Comparison of ENCODE assay signal across 1 cellular context in the genomic region with DNA sequence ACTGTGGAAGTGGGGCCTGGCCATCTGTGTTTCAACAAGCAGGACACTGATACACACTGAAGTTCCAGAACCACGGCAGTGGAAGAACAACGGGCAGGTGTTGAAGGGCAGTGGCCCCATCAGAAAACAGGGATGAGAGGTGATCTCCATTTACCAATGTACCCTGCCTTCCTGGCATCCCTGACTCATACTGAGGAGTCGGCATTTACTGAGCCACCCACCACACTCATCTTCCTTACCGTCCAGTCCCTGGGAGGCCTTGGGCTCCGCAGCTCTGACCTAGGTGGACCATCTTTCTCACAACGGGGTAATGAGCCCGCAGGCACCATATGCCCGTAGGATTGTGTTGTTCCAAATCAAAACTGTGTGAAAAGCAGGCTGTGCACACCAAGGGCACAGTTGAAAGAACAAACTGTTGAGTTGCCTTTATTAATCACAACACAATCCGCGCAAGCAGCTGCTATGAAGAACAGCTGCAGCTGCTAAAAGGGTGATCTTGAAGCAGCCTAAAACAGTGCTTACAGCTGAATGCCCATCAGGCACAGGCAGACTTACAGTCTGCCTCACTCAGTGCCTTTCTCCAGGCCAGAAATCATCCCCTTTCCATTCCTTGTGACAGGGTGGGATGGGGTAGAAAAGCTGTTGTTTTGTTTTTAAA.
TF ChIP-seq lines count a peak whose summit lies in the region.

No MANE protein-coding gene starts in this region.

TF ChIP-seq in WTC11, 78 proteins besides CTCF, POLR2A, EP300 and RAD21:
- TF ChIP-seq GTF2I (CRISPR knock-in tag; conservative IDR thresholded peaks at IDR 0.05), result no peak
- TF ChIP-seq, protein P1, sequence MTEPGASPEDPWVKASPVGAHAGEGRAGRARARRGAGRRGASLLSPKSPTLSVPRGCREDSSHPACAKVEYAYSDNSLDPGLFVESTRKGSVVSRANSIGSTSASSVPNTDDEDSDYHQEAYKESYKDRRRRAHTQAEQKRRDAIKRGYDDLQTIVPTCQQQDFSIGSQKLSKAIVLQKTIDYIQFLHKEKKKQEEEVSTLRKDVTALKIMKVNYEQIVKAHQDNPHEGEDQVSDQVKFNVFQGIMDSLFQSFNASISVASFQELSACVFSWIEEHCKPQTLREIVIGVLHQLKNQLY (CRISPR knock-in tag; IDR thresholded peaks at IDR 0.05), result no peak
- TF ChIP-seq, protein P2, sequence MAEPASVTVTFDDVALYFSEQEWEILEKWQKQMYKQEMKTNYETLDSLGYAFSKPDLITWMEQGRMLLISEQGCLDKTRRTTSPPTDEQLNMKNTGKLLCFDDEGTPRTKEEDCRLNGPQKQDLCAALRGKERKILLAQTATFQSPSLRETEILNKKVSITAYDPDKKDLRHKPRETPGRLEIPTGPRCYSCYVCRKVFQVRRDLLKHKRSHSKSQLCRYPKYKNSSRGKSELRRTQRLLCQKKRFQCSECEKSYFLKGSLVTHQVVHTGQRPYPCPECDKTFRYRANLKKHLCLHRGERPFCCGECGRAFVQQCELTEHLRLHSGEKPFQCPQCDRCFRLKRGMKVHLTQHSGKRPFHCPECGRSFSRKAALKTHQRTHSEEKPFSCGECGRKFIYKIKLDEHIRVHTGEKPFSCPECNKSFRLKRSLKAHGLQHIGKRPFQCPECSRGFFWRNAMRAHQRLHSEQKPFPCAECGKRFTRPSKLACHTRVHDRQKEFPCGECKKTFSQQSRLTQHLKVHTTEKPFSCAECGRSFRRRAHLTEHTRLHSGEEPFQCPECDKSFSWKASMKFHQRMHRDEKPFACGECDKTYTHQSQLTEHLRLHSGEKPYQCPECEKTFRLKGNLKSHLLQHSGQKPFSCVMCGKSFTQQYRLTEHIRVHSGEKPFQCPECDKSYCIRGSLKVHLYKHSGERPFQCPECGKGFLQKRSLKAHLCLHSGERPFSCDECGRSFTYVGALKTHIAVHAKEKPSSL (CRISPR knock-in tag; conservative IDR thresholded peaks at IDR 0.05), result no peak
- no peak for TF ChIP-seq ZNF232 (CRISPR knock-in tag; IDR thresholded peaks at IDR 0.05)
- TF ChIP-seq MYBL2 (CRISPR knock-in tag; IDR thresholded peaks at IDR 0.05), result no peak
- no peak for TF ChIP-seq CREB1 (CRISPR knock-in tag; IDR thresholded peaks at IDR 0.05)
- TF ChIP-seq NFATC4 (CRISPR knock-in tag; IDR thresholded peaks at IDR 0.05), result no peak
- no peak for TF ChIP-seq FOXK1 (CRISPR knock-in tag; IDR thresholded peaks at IDR 0.05)
